ENCODE assay signal across 9 cellular contexts in the genomic region with DNA sequence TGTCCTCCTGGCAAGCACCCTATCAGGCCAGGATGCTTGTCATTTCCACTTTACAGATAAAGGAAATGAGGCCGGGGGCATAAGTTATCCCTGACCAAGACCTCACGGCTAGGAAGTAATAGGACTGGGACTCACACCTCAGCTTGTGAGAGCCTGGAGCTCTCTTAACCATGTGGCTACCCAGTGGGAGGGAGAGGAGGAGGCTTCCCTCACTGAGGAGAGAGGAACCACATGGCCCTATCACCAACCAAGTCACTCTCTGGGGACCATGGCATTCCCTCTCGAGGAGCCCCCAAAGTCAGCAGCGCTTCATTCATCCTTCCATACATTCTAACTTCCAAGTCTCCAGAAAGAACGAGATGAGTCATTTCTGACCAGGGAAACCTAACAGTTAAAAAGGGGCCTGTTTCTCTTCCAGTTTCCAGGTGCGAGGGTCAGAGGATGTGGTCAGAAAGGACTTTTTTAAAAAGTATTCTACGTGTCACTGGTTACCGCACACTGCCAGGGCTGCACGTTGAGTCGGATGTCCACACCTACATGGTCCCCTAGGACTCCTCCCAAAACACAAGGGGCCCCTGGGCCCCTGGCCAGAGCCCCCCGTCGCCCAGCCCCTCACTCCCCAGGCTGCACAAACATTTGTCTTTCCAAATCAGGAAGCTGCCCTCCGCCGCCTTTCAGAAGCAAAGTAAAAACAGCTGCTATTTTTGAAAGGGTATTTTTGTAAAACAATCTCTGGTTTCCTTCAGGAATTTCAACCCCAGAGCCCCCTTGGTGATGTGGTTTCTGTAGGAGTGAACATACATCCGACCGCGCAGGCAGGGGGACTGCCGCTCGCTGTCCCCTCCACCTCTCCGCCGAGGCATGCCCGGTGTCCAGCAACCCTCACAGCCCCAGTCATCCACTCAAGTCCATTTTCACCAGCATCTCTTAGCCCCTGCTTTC.
A peak's percentile ranks its signal among the peaks of the same experiment; 100 is the strongest.
DNase-seq lines count a peak whose midpoint lies in the region; ATAC-seq lines count a peak whose summit lies in the region.
"Had no signal": no experiment of that assay in that cellular context is flagged by ENCODE, and none has a peak within 500 bp of the region (broad histone marks: within the 10 kb centered on the region; RNA-seq: fewer than 3 reads in every experiment).

No MANE protein-coding gene starts in this region.

- H3K9me3 ChIP-seq in KOPT-K1 (ENCODE audit: insufficient read depth, low read length, poor library complexity, severe bottlenecking): peaks cover 1% of the 10 kb centered on the region

- H3K27ac ChIP-seq in KOPT-K1 (ENCODE audit: low read depth, low read length, poor library complexity, severe bottlenecking): peak overlapping the region; percentile 4

- no peaks in the 10 kb centered on the region for H3K36me3 ChIP-seq in KOPT-K1 (ENCODE audit: insufficient read depth, low read length)

- peak; percentile 68 for ATAC-seq in GM18498 (IDR thresholded peaks at IDR 0.05; ENCODE audit: unreplicated experiment)
- ATAC-seq in GM21619 (IDR thresholded peaks at IDR 0.05; ENCODE audit: unreplicated experiment): peak; percentile 78

- DNase-seq in kidney glomerular epithelial cell (lab: John Stamatoyannopoulos, UW) (peak; percentile 6), nucleus accumbens (lab: John Stamatoyannopoulos, UW) (no peak), NCI-H345 (lab: John Stamatoyannopoulos, UW) (no peak), HUDEP-2 (lab: John Stamatoyannopoulos, UW; ENCODE audit: unreplicated experiment in 76 of 76) (no peak)
- DNase-seq in activated naive CD4-positive, alpha-beta T cell (lab: John Stamatoyannopoulos, UW): no peak
- DNase-seq: H9 had no signal
